9 cellular contexts compared by ENCODE assay signal in genomic region chr7:19772858-19773337, GRCh38. TPM values are rescaled to one million over a fixed set of nuclear protein-coding genes. Genes with fewer than 3 reads are reported as not detected.
DNase-seq lines count a peak whose midpoint lies in the region; ATAC-seq and TF ChIP-seq lines count a peak whose summit lies in the region.
"Had no signal": no experiment of that assay in that cellular context is flagged by ENCODE, and none has a peak within 500 bp of the region (broad histone marks: within the 10 kb centered on the region; RNA-seq: fewer than 3 reads in every experiment).

No MANE protein-coding gene starts in this region.

- POLR2A ChIA-PET in Panc1 (lab: Charles Lee) = no interaction called here

- peak; percentile 3 for DNase-seq in GM20000 (ENCODE audit: low spot score)
- no peak for DNase-seq in Panc1 (ENCODE audit: low read depth, low spot score)
- DNase-seq in glomerular visceral epithelial cell (ENCODE audit: extremely low spot score) = peak; percentile 43
- DNase-seq in retina = peak; percentile 89
- DNase-seq in gastrocnemius medialis = no peak
- DNase-seq in NCI-H1417 treated with DMSO at 0.1 percent for 48 hours (lab: John Stamatoyannopoulos, UW) = no peak

- no peaks in the 10 kb centered on the region for H3K9me3 ChIP-seq in Panc1 (ENCODE audit: control insufficient read depth, insufficient read depth, low read depth, low read length)
- H3K9me3 ChIP-seq in gastrocnemius medialis = no peaks in the 10 kb centered on the region

- H3K27ac ChIP-seq in Panc1 (ENCODE audit: low read length) (no peak overlapping the region), gastrocnemius medialis (no peak overlapping the region)

- ATAC-seq in Panc1 (peak; percentile 89), gastrocnemius medialis (no peak), HG02938 (IDR thresholded peaks at IDR 0.05; ENCODE audit: unreplicated experiment) (no peak), GM18519 (IDR thresholded peaks at IDR 0.05; ENCODE audit: low FRiP score, unreplicated experiment) (no peak)

- H3K4me3 ChIP-seq in Panc1 (ENCODE audit: low read depth in 2 of 2, low read length in 2 of 2) = peak overlapping the region; percentile 16 to 43; a peak in 3 of 4 replicates
- H3K4me3 ChIP-seq in gastrocnemius medialis = peak overlapping the region in 1 of 4 donors; percentile 11

- in situ Hi-C loops in Panc1 (cut with HindIII; ENCODE audit: low pct_unique_long_range_greater_than_20kb, low sequenced_read_pairs) (no loop called here), gastrocnemius medialis (cut with MboI; ENCODE audit: low sequenced_read_pairs in 4 of 4) (no loop called here)

- no peak for TF ChIP-seq POLR2A in gastrocnemius medialis (IDR thresholded peaks at IDR 0.05)

- CTCF ChIA-PET in Panc1 (lab: Charles Lee) = interaction anchor here (0.9 kb wide), 1 partner anchor 18 kb away, joined by 4 read pairs; no protein-coding TSS in a partner anchor

- H3K27me3 ChIP-seq in Panc1 (ENCODE audit: control insufficient read depth, insufficient read depth, low read length) (peaks cover 22% of the 10 kb centered on the region), gastrocnemius medialis (peaks cover 22 to 35% (median 28%) of the 10 kb centered on the region in 3 donors)

- no peaks in the 10 kb centered on the region for H3K36me3 ChIP-seq in Panc1 (ENCODE audit: control insufficient read depth, insufficient read depth, low read length)
- H3K36me3 ChIP-seq in gastrocnemius medialis = no peaks in the 10 kb centered on the region

- TF ChIP-seq CTCF in GM20000 (IDR thresholded peaks at IDR 0.05; ENCODE audit: extremely low read depth, missing control alignments) = no peak
- TF ChIP-seq CTCF in Panc1 (IDR thresholded peaks at IDR 0.05) = no peak
- no peak for TF ChIP-seq CTCF in gastrocnemius medialis (IDR thresholded peaks at IDR 0.05 in 4 of 5, conservative IDR thresholded peaks at IDR 0.05 in 1 of 5)

- intact Hi-C loops in Panc1 (cut with micrococcal nuclease; ENCODE audit: unreplicated experiment) (no loop called here), gastrocnemius medialis (cut with DNase I; ENCODE audit: low total_unique reads) (no loop called here)

- H3K4me1 ChIP-seq in Panc1 (ENCODE audit: control insufficient read depth, insufficient read depth, low read length) (peaks cover 5% of the 10 kb centered on the region), gastrocnemius medialis (no peaks in the 10 kb centered on the region)

- no TSS peak for BruUV-seq in Panc1 (replicated peaks; lab: Mats Ljungman, UMichigan)

RNA-seq across cellular contexts. Expression of gene TMEM196, which starts 0.5 kb away (rescaled TPM):
- total RNA-seq in Panc1 (2021; ENCODE audit: unreplicated experiment) (not detected), gastrocnemius medialis (not detected)
- not detected for polyA plus RNA-seq in Panc1 (2012; ENCODE audit: insufficient read length)
- total RNA-seq: dermis microvascular lymphatic vessel endothelial cell had no signal

Comparison
In these comparisons a context has a peak if more than half of its experiments do, and no peak if none do; other contexts are left out.
1. DNase-seq: peak in GM20000 (single experiment), glomerular visceral epithelial cell (single experiment) and retina (single experiment); none in Panc1 (single experiment), gastrocnemius medialis (0 of 2) and NCI-H1417 treated with DMSO at 0.1 percent for 48 hours (single experiment).